ENCODE assay signal across 1 cellular context in genomic region chr2:176817061-176817565, GRCh38.
TF ChIP-seq lines count a peak whose summit lies in the region.

No MANE protein-coding gene starts in this region.

TF ChIP-seq in HCT116, 20 proteins besides CTCF, POLR2A, EP300 and RAD21 (continued from another document):
- TF ChIP-seq ZBTB33 (IDR thresholded peaks at IDR 0.05; ENCODE audit: extremely low read depth, insufficient replicate concordance, low read length) (no peak), JUND (IDR thresholded peaks at IDR 0.05) (no peak), SRF (IDR thresholded peaks at IDR 0.05; ENCODE audit: low read depth) (no peak), CEBPB (IDR thresholded peaks at IDR 0.05; ENCODE audit: low read depth) (no peak), POLR2AphosphoS5 (IDR thresholded peaks at IDR 0.05; ENCODE audit: low read depth, low read length) (no peak)
